15 cellular contexts compared by ENCODE assay signal in genomic region chr3:191262650-191263049, GRCh38.
DNase-seq lines count a peak whose midpoint lies in the region; ATAC-seq lines count a peak whose summit lies in the region.
"Had no signal": no experiment of that assay in that cellular context is flagged by ENCODE, and none has a peak within 500 bp of the region (broad histone marks: within the 10 kb centered on the region; RNA-seq: fewer than 3 reads in every experiment).

No MANE protein-coding gene starts in this region.

- peaks cover 2% of the 10 kb centered on the region for H3K9me3 Mint-ChIP-seq in memory B cell

- peaks cover 31% of the 10 kb centered on the region for H3K4me1 Mint-ChIP-seq in memory B cell

- peak overlapping the region; percentile 11 for H3K4me3 Mint-ChIP-seq in memory B cell
- H3K4me3 Mint-ChIP-seq: effector memory CD8-positive, alpha-beta T cell had no signal

- H3K36me3 Mint-ChIP-seq in memory B cell = peaks cover 3% of the 10 kb centered on the region

- H3K27ac Mint-ChIP-seq in memory B cell = peak overlapping the region; percentile 75
- H3K27ac Mint-ChIP-seq: effector memory CD8-positive, alpha-beta T cell had no signal

- no peak for DNase-seq in memory B cell (ENCODE audit: low spot score in 2 of 2)
- no peak for DNase-seq in NCI-H226
- DNase-seq in mucosa of gallbladder (ENCODE audit: low spot score) = no peak
- no peak for DNase-seq in NCI-H748 treated with DMSO at 0.1 percent for 48 hours (lab: John Stamatoyannopoulos, UW)
- no peak for DNase-seq in stimulated activated CD4-positive, alpha-beta T cell treated with anti-CD3 and anti-CD28 coated beads, Interleukin-4, amount 100 ng/mL, for 1 hour
- DNase-seq: activated CD4-positive, alpha-beta T cell treated with anti-CD3 and anti-CD28 coated beads, Interleukin-2, amount 50 U/mL, for 48 hours; activated T-cell treated with anti-CD3 and anti-CD28 coated beads, Interleukin-2, amount 50 U/mL, for 48 hours; effector memory CD8-positive, alpha-beta T cell; GOT3; Kasumi-1; NCI-H1417 treated with DMSO at 0.1 percent for 48 hours; right lobe of liver had no signal

- peak; percentile 55 for ATAC-seq in GM18867 (IDR thresholded peaks at IDR 0.05; ENCODE audit: unreplicated experiment)
- peak; percentile 58 for ATAC-seq in GM21526 (IDR thresholded peaks at IDR 0.05; ENCODE audit: low FRiP score, unreplicated experiment)
- ATAC-seq in HG03108 (IDR thresholded peaks at IDR 0.05; ENCODE audit: unreplicated experiment) = peak; percentile 62
- peak; percentile 48 for ATAC-seq in memory B cell (ENCODE audit: low read depth)
- ATAC-seq: effector memory CD8-positive, alpha-beta T cell had no signal

- H3K27me3 Mint-ChIP-seq in memory B cell = no peaks in the 10 kb centered on the region
- H3K27me3 Mint-ChIP-seq: effector memory CD8-positive, alpha-beta T cell had no signal
